In genomic region chr9:95499847-95500246, GRCh38 we compare ENCODE assay signal across 1 cellular context.
TF ChIP-seq lines count a peak whose summit lies in the region.

No MANE protein-coding gene starts in this region.

TF ChIP-seq in HCT116, 20 proteins besides CTCF, POLR2A, EP300 and RAD21:
- TF ChIP-seq EGR1 (IDR thresholded peaks at IDR 0.05; ENCODE audit: low read depth) (no peak), SP1 (IDR thresholded peaks at IDR 0.05; ENCODE audit: low read depth) (no peak), TCF7L2 (IDR thresholded peaks at IDR 0.05; ENCODE audit: borderline replicate concordance, extremely low read depth, insufficient read depth, insufficient read length) (no peak), YY1 (IDR thresholded peaks at IDR 0.05; ENCODE audit: extremely low read depth, insufficient replicate concordance, low read depth, low read length) (no peak), EZH2 (IDR thresholded peaks at IDR 0.05) (no peak), MAX (IDR thresholded peaks at IDR 0.05) (no peak), JUND (IDR thresholded peaks at IDR 0.05) (no peak), ATF3 (IDR thresholded peaks at IDR 0.05) (no peak), CBX3 (IDR thresholded peaks at IDR 0.05; ENCODE audit: low read depth) (no peak), ELF1 (IDR thresholded peaks at IDR 0.05; ENCODE audit: borderline replicate concordance, low read depth) (no peak), REST (IDR thresholded peaks at IDR 0.05; ENCODE audit: low read depth) (no peak), ZFX (IDR thresholded peaks at IDR 0.05) (no peak), EZH2phosphoT487 (IDR thresholded peaks at IDR 0.05; ENCODE audit: borderline replicate concordance) (no peak), SIN3A (IDR thresholded peaks at IDR 0.05; ENCODE audit: low read depth) (no peak), ZNF274 (IDR thresholded peaks at IDR 0.05; ENCODE audit: low read depth, low read length) (no peak), ZBTB33 (IDR thresholded peaks at IDR 0.05; ENCODE audit: extremely low read depth, insufficient replicate concordance, low read length) (no peak)
TF ChIP-seq in HCT116: peak in this region for 0.
